Comparison of ENCODE assay signal across 8 cellular contexts in genomic region chr12:124720019-124720686, GRCh38.
DNase-seq lines count a peak whose midpoint lies in the region; ATAC-seq and TF ChIP-seq lines count a peak whose summit lies in the region.

No MANE protein-coding gene starts in this region.

- no peaks in the 10 kb centered on the region for H4K20me1 ChIP-seq in HCT116 (ENCODE audit: insufficient read depth)

- no TSS peak for BruUV-seq in HCT116 (replicated peaks; lab: Mats Ljungman, UMichigan)

- no peak for TF ChIP-seq EP300 in gastroesophageal sphincter (IDR thresholded peaks at IDR 0.05)
- no peak for TF ChIP-seq EP300 in stomach (IDR thresholded peaks at IDR 0.05)

- TF ChIP-seq CTCF in HCT116 (IDR thresholded peaks at IDR 0.05 in 2 of 3, conservative IDR thresholded peaks at IDR 0.05 in 1 of 3; ENCODE audit: borderline replicate concordance in 1 of 3, insufficient read depth in 1 of 3, low read depth in 2 of 3, low read length in 2 of 3) (peak; percentile 23 to 54 (median 48); a peak in 4 of 6 replicates), gastroesophageal sphincter (IDR thresholded peaks at IDR 0.05) (peak in 3 of 4 experiments; percentile 41 to 62 (median 54)), stomach (IDR thresholded peaks at IDR 0.05) (peak in 1 of 7 experiments; percentile 7), GM10266 (IDR thresholded peaks at IDR 0.05; ENCODE audit: control insufficient read depth, insufficient read depth, low read depth, missing control alignments) (no peak)

- no peak for DNase-seq in HCT116 (ENCODE audit: low read depth, low spot score)
- peak; percentile 43 for DNase-seq in RKO (ENCODE audit: low spot score)
- no peak for DNase-seq in stomach
- DNase-seq in RPMI8226 = no peak
- no peak for DNase-seq in NCI-H128 (lab: John Stamatoyannopoulos, UW; ENCODE audit: unreplicated experiment)
- DNase-seq in GM10266 (ENCODE audit: extremely low spot score) = no peak
- DNase-seq in aorta = no peak

- no peaks in the 10 kb centered on the region for H3K9me2 ChIP-seq in HCT116 (ENCODE audit: insufficient read depth)

- no peaks in the 10 kb centered on the region for H3K36me3 ChIP-seq in HCT116 (ENCODE audit: control insufficient read depth in 1 of 2, insufficient read depth in 2 of 2, low read length in 2 of 2)
- no peaks in the 10 kb centered on the region for H3K36me3 ChIP-seq in gastroesophageal sphincter
- H3K36me3 ChIP-seq in stomach = no peaks in the 10 kb centered on the region
- no peaks in the 10 kb centered on the region for H3K36me3 ChIP-seq in aorta (ENCODE audit: control insufficient read depth in 1 of 2, insufficient read depth in 2 of 2, low read length in 1 of 2)

- no peak for TF ChIP-seq POLR2A in HCT116 (IDR thresholded peaks at IDR 0.05; ENCODE audit: borderline replicate concordance, extremely low read depth, insufficient read depth, insufficient read length)
- no peak for TF ChIP-seq POLR2A in gastroesophageal sphincter (IDR thresholded peaks at IDR 0.05)
- TF ChIP-seq POLR2A in stomach (IDR thresholded peaks at IDR 0.05) = no peak

- H3K27ac ChIP-seq in HCT116 (ENCODE audit: low read depth, low read length) = no peak overlapping the region
- peak overlapping the region; percentile 53 to 85 (median 85) for H3K27ac ChIP-seq in gastroesophageal sphincter
- H3K27ac ChIP-seq in stomach = peak overlapping the region in 4 of 5 donors; percentile 9 to 79 (median 52)
- peak overlapping the region in 1 of 2 donors; percentile 6 for H3K27ac ChIP-seq in aorta (ENCODE audit: low read depth in 1 of 2, low read length in 2 of 2)

- peak; percentile 55 for TF ChIP-seq RAD21 in HCT116 (IDR thresholded peaks at IDR 0.05; ENCODE audit: low read depth)

- H3K4me3 ChIP-seq in HCT116 (replicated peaks in 1 of 2; ENCODE audit: low read depth in 1 of 2, low read length in 2 of 2) (no peak overlapping the region), gastroesophageal sphincter (no peak overlapping the region), stomach (no peak overlapping the region), aorta (ENCODE audit: low read length in 2 of 2) (no peak overlapping the region)

- H3K27me3 ChIP-seq in HCT116 (ENCODE audit: insufficient read depth, low read length) = no peaks in the 10 kb centered on the region
- H3K27me3 ChIP-seq in gastroesophageal sphincter = no peaks in the 10 kb centered on the region
- no peaks in the 10 kb centered on the region for H3K27me3 ChIP-seq in stomach
- no peaks in the 10 kb centered on the region for H3K27me3 ChIP-seq in aorta (ENCODE audit: control insufficient read depth in 1 of 2, insufficient read depth in 2 of 2, low read length in 1 of 2)

- no peak overlapping the region for H2AFZ ChIP-seq in HCT116 (ENCODE audit: low read depth, low read length, poor library complexity, severe bottlenecking)

- ATAC-seq in HCT116 (peak; percentile 64), gastroesophageal sphincter (peak; percentile 70), aorta (ENCODE audit: low FRiP score) (no peak)

- intact Hi-C loops in HCT116 (cut with micrococcal nuclease) (no loop called here), stomach (cut with DNase I; ENCODE audit: low total_unique reads) (no loop called here), aorta (cut with DNase I) (no loop called here)

- RAD21 ChIA-PET in HCT116 (lab: Charles Lee; ENCODE audit: low non-redundant PET in 1 of 2, low total read pairs in 2 of 2, uncharacterized antibody in 2 of 2, unreplicated experiment in 2 of 2) = no interaction called here

- CTCF ChIA-PET in HCT116 (lab: Charles Lee) = interaction anchor here (0.9 kb wide), 1 partner anchor 9 kb away, joined by 3 read pairs; no protein-coding TSS in a partner anchor

- WGBS in gastroesophageal sphincter (ENCODE audit: low coverage in 1 of 2), 2 donors = 30 to 36% methylated on average over 9 to 12 of the region's 13 CpGs
- 57 to 66% (median 61%) methylated on average over 13 of the region's 13 CpGs for WGBS in stomach, 5 donors
- 61% methylated on average over 13 of the region's 13 CpGs for WGBS in aorta, 2 donors

- H3K79me2 ChIP-seq in HCT116 (ENCODE audit: insufficient read depth, low read length) = no peaks in the 10 kb centered on the region

- H3K9me3 ChIP-seq in HCT116 (ENCODE audit: control insufficient read depth in 1 of 2, insufficient read depth in 1 of 2, low read depth in 1 of 2, low read length in 2 of 2) (no peaks in the 10 kb centered on the region), gastroesophageal sphincter (no peaks in the 10 kb centered on the region), stomach (no peaks in the 10 kb centered on the region), aorta (ENCODE audit: control insufficient read depth, low read length) (no peaks in the 10 kb centered on the region)

- POLR2A ChIA-PET in HCT116 (lab: Charles Lee) = no interaction called here

- H3K9ac ChIP-seq in HCT116 (ENCODE audit: low read length) = no peak overlapping the region

- H3K4me1 ChIP-seq in HCT116 (ENCODE audit: control insufficient read depth in 1 of 2, insufficient read depth in 2 of 2, low read length in 2 of 2) (peaks cover 6 to 16% of the 10 kb centered on the region in 2 experiments; a peak in 3 of 4 replicates), gastroesophageal sphincter (peaks cover 0 to 30% (median 16%) of the 10 kb centered on the region in 3 donors), stomach (peaks cover 0 to 36% (median 13%) of the 10 kb centered on the region in 4 donors), aorta (ENCODE audit: control insufficient read depth in 1 of 2, insufficient read depth in 2 of 2, low read length in 2 of 2) (peaks cover 0 to 2% of the 10 kb centered on the region in 2 donors)

- H3K4me2 ChIP-seq in HCT116 (ENCODE audit: low read length) = 0 out of 2 replicates have a peak overlapping the region, but pooled peaks have one; percentile 17

TF ChIP-seq in HCT116, 20 proteins besides CTCF, POLR2A, EP300 and RAD21 (continues in another document):
- TF ChIP-seq CEBPB (IDR thresholded peaks at IDR 0.05; ENCODE audit: low read depth) (no peak), ELF1 (IDR thresholded peaks at IDR 0.05; ENCODE audit: borderline replicate concordance, low read depth) (no peak), ATF3 (IDR thresholded peaks at IDR 0.05) (no peak), YY1 (IDR thresholded peaks at IDR 0.05; ENCODE audit: extremely low read depth, insufficient replicate concordance, low read depth, low read length) (no peak), CBX3 (IDR thresholded peaks at IDR 0.05; ENCODE audit: low read depth) (no peak), ZNF274 (IDR thresholded peaks at IDR 0.05; ENCODE audit: low read depth, low read length) (no peak), TCF7L2 (IDR thresholded peaks at IDR 0.05; ENCODE audit: borderline replicate concordance, extremely low read depth, insufficient read depth, insufficient read length) (no peak), JUND (IDR thresholded peaks at IDR 0.05) (no peak), FOSL1 (IDR thresholded peaks at IDR 0.05; ENCODE audit: low read depth) (no peak), POLR2AphosphoS5 (IDR thresholded peaks at IDR 0.05; ENCODE audit: low read depth, low read length) (no peak), SRF (IDR thresholded peaks at IDR 0.05; ENCODE audit: low read depth) (no peak), SP1 (IDR thresholded peaks at IDR 0.05; ENCODE audit: low read depth) (no peak), EGR1 (IDR thresholded peaks at IDR 0.05; ENCODE audit: low read depth) (no peak), EZH2phosphoT487 (IDR thresholded peaks at IDR 0.05; ENCODE audit: borderline replicate concordance) (no peak), MAX (IDR thresholded peaks at IDR 0.05) (no peak), EZH2 (IDR thresholded peaks at IDR 0.05) (no peak), REST (IDR thresholded peaks at IDR 0.05; ENCODE audit: low read depth) (no peak), SIN3A (IDR thresholded peaks at IDR 0.05; ENCODE audit: low read depth) (no peak)
